ENCODE assay signal across 8 cellular contexts in the genomic region with DNA sequence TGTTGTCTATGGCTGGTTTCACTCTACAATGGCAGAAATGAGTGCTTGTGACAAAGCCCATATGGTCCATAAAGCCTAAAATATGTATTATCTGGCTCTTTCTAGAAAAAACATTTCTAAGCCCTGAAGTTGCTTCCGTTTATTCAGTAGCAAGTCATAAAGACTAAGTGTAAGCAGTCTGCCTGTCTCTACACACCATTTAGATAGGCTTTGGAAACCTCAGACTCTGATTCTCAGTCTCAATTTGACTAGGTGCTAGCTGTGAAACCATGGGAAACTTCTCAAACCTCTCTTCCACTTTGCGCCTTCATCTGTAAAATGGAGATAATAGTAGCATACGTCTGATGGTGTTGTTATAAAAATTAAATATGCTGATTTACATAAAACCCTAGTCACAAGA.
"Had no signal": no experiment of that assay in that cellular context is flagged by ENCODE, and none has a peak within 500 bp of the region (broad histone marks: within the 10 kb centered on the region; RNA-seq: fewer than 3 reads in every experiment).

No MANE protein-coding gene starts in this region.

- ATAC-seq: HepG2 had no signal

- DNase-seq: GM23248, GOT3, H9, HCEC 1CT, KBM-7 had no signal

- H3K4me3 ChIP-seq: GM23248 had no signal

- H3K27ac ChIP-seq: GM23248, HL-60, KMS-11 had no signal
